4 cellular contexts compared by ENCODE assay signal in the genomic region with DNA sequence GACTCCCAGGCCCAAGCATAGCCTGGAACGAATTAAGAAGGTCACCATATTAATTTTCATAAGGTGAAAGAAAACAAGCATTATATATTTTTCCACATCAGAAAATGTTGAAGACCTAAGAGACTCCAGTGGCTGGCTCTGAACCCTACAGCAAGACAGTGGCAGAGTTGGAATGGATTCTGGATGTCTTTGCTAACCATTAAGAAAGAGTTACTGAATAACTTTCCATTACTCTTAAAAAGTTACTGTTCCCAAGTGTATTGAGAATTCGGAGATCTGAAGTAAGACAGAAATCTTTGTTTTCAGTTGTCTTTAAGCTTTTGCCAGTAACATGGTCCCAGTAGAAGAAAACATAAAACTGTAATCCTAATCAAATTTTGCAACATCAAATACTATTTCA. TPM values are rescaled to one million over a fixed set of nuclear protein-coding genes. Genes with fewer than 3 reads are reported as not detected.
"Had no signal": no experiment of that assay in that cellular context is flagged by ENCODE, and none has a peak within 500 bp of the region (broad histone marks: within the 10 kb centered on the region; RNA-seq: fewer than 3 reads in every experiment).

No MANE protein-coding gene starts in this region.

RNA-seq across cellular contexts. Expression of a gene that starts 29.9 kb away (rescaled TPM):
- total RNA-seq: GM23248, H9, HT-29, IMR-90 had no signal

RNA-seq across cellular contexts. Expression of a gene that starts 30.1 kb away (rescaled TPM):
- total RNA-seq: HT-29 had no signal
